ENCODE assay signal across 1 cellular context in the genomic region with DNA sequence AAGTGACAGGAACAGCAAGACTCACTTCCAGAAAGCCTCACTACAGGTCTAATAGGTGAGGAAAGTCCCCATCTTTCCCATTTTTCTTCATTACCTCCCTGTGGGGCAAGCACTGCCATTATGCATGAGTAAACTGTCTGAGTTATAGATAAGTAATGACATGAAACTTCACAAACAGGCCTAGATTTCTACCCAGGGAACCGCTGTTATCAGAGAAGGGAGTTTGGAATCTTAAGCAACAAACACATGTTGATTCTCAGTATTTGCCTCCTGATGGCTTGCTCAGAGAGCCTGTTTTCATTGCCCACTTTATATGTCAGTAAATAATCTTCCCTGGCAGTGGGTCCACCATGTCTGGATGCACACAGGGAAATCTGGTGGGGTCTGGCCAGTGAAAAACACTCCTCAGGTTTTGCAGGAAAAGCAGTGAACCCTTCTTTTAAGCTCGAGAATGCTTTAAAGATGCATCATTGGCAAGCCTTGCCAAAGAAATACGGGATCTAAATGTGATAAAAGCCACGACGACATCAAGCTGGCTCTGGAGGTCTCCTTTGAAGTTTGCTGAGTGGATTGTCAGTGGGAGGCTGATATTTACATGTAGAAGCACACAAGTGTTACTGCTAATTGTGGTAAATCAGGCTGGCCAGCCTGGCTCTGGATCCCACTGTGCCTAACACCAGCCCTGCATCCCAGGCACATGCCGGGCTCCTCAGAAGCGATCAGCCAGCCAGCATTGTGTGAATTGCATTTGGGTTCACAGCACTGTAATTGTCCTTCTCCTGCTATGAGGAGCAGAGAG.
TF ChIP-seq lines count a peak whose summit lies in the region.

No MANE protein-coding gene starts in this region.

TF ChIP-seq in IMR-90, 13 proteins besides CTCF, POLR2A, EP300 and RAD21:
- TF ChIP-seq CHD1 (IDR thresholded peaks at IDR 0.05; ENCODE audit: low read depth, low read length) (no peak), MAFK (IDR thresholded peaks at IDR 0.05; ENCODE audit: low read depth, low read length) (no peak), ELK1 (IDR thresholded peaks at IDR 0.05; ENCODE audit: borderline replicate concordance, low read depth, low read length) (no peak), FOS (IDR thresholded peaks at IDR 0.05; ENCODE audit: low read depth, low read length) (no peak), MAZ (IDR thresholded peaks at IDR 0.05; ENCODE audit: borderline replicate concordance, low read depth, low read length) (no peak), MXI1 (IDR thresholded peaks at IDR 0.05; ENCODE audit: borderline replicate concordance, low read depth, low read length) (no peak), RFX5 (IDR thresholded peaks at IDR 0.05; ENCODE audit: low read depth, low read length) (no peak), BHLHE40 (IDR thresholded peaks at IDR 0.05; ENCODE audit: low read depth, low read length) (no peak), NFE2L2 (IDR thresholded peaks at IDR 0.05; ENCODE audit: low read depth, low read length) (no peak), RCOR1 (IDR thresholded peaks at IDR 0.05; ENCODE audit: insufficient replicate concordance, low read length) (no peak), SMC3 (IDR thresholded peaks at IDR 0.05; ENCODE audit: low read depth, low read length) (no peak), CEBPB (IDR thresholded peaks at IDR 0.05; ENCODE audit: low read depth, low read length) (no peak)
- TF ChIP-seq, protein P1, sequence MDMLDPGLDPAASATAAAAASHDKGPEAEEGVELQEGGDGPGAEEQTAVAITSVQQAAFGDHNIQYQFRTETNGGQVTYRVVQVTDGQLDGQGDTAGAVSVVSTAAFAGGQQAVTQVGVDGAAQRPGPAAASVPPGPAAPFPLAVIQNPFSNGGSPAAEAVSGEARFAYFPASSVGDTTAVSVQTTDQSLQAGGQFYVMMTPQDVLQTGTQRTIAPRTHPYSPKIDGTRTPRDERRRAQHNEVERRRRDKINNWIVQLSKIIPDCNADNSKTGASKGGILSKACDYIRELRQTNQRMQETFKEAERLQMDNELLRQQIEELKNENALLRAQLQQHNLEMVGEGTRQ (IDR thresholded peaks at IDR 0.05; ENCODE audit: low read depth, low read length), result no peak
